Comparison of ENCODE assay signal across 2 cellular contexts in the genomic region with DNA sequence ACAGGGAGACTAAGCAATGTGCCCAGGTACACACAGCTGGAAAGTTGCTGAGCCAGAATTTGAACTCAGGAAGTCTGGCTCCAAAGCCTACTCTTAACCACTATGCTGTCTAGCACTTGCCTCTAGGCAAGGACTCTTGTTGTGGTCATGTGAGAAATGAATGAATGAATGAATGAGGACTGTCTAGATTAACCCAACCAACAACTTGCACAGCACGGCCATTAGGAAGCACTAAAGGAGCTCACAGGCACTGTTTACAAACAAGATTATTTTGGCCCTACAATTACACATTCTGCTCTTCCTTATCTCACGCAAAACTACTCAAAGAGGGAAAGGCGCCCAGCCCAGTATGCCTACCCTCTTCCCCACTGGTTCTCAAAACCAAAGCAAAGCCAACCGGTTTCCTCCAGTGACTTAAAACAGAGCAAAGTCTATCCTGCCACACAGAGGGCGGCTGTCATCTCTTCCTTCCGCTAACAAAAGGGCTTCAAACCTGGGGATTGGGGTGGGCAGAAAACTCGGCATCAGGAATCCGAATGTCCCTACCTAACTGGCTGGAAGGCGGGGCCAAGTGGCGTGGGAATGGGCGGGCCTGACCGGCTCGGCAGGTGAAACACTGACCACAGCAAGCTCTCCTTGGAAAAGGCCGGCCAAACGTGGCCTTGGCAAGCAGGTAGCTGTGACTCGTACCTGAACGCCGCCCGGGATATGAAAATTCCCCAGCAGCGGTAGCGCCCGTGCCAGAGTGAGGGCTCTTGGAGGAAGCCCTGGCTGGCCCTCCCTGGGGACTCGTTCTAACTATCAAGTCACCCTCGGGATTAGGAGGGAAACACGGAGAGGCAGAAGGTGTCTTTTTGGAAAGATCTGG.
TF ChIP-seq lines count a peak whose summit lies in the region.

No MANE protein-coding gene starts in this region.

TF ChIP-seq in WTC11, 78 proteins besides CTCF, POLR2A, EP300 and RAD21:
- TF ChIP-seq CREM (CRISPR knock-in tag; IDR thresholded peaks at IDR 0.05) (0 out of 2 replicates have a peak, but pooled peaks have one; percentile 41), ZNF671 (CRISPR knock-in tag; IDR thresholded peaks at IDR 0.05) (no peak), NR2C2 (CRISPR knock-in tag; IDR thresholded peaks at IDR 0.05) (no peak), PRDM15 (CRISPR knock-in tag; IDR thresholded peaks at IDR 0.05) (peak; percentile 92), ATF6 (CRISPR knock-in tag; IDR thresholded peaks at IDR 0.05) (no peak), FOXK1 (CRISPR knock-in tag; IDR thresholded peaks at IDR 0.05) (peak; percentile 32; the same call in 1 of the 2 replicates), ZNF232 (CRISPR knock-in tag; IDR thresholded peaks at IDR 0.05) (0 out of 2 replicates have a peak, but pooled peaks have one; percentile 39), E2F5 (CRISPR knock-in tag; IDR thresholded peaks at IDR 0.05) (0 out of 2 replicates have a peak, but pooled peaks have one; percentile 23), NR1H2 (CRISPR knock-in tag; IDR thresholded peaks at IDR 0.05) (no peak)
- TF ChIP-seq, protein P1, sequence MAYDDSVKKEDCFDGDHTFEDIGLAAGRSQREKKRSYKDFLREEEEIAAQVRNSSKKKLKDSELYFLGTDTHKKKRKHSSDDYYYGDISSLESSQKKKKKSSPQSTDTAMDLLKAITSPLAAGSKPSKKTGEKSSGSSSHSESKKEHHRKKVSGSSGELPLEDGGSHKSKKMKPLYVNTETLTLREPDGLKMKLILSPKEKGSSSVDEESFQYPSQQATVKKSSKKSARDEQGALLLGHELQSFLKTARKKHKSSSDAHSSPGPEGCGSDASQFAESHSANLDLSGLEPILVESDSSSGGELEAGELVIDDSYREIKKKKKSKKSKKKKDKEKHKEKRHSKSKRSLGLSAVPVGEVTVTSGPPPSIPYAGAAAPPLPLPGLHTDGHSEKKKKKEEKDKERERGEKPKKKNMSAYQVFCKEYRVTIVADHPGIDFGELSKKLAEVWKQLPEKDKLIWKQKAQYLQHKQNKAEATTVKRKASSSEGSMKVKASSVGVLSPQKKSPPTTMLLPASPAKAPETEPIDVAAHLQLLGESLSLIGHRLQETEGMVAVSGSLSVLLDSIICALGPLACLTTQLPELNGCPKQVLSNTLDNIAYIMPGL (CRISPR knock-in tag; IDR thresholded peaks at IDR 0.05): 0 out of 2 replicates have a peak, but pooled peaks have one; percentile 40

TF ChIP-seq in H1, 55 proteins besides CTCF, POLR2A, EP300 and RAD21:
- TF ChIP-seq EGR1 (IDR thresholded peaks at IDR 0.05; ENCODE audit: borderline replicate concordance, low read depth, low read length) (no peak), SP4 (IDR thresholded peaks at IDR 0.05; ENCODE audit: low read length) (no peak), RFX5 (IDR thresholded peaks at IDR 0.05; ENCODE audit: borderline replicate concordance, low read depth, low read length) (no peak), KDM4A (IDR thresholded peaks at IDR 0.05; ENCODE audit: low read depth, low read length, severe bottlenecking) (no peak), CEBPB (IDR thresholded peaks at IDR 0.05; ENCODE audit: low read depth, low read length) (no peak), RBBP5 (IDR thresholded peaks at IDR 0.05; ENCODE audit: borderline replicate concordance, low read depth, low read length) (0 out of 2 replicates have a peak, but pooled peaks have one; percentile 34), ASH2L (IDR thresholded peaks at IDR 0.05; ENCODE audit: low read length) (no peak), GABPA (IDR thresholded peaks at IDR 0.05; ENCODE audit: borderline replicate concordance, insufficient read depth, low read length) (no peak), SAP30 (IDR thresholded peaks at IDR 0.05; ENCODE audit: insufficient read depth, insufficient replicate concordance, low read length) (peak; percentile 42), SP1 (IDR thresholded peaks at IDR 0.05; ENCODE audit: low read depth, low read length) (0 out of 2 replicates have a peak, but pooled peaks have one; percentile 11), SIN3A (conservative IDR thresholded peaks at IDR 0.05 in 1 of 2, IDR thresholded peaks at IDR 0.05 in 1 of 2; ENCODE audit: low read depth in 1 of 2, low read length in 2 of 2) (no peak), CTBP2 (IDR thresholded peaks at IDR 0.05; ENCODE audit: borderline replicate concordance, insufficient read depth, insufficient read length, low read length) (no peak), TAF7 (optimal IDR thresholded peaks at IDR 0.05; ENCODE audit: borderline replicate concordance, low read depth, low read length) (no peak), TBP (IDR thresholded peaks at IDR 0.05; ENCODE audit: low read depth, low read length) (peak; percentile 21; the same call in 1 of the 2 replicates), KDM5A (IDR thresholded peaks at IDR 0.05; ENCODE audit: low read length) (peak; percentile 33; the same call in 1 of the 2 replicates), RXRA (IDR thresholded peaks at IDR 0.05; ENCODE audit: insufficient read depth, low read depth, low read length) (no peak)
- TF ChIP-seq, protein P2, sequence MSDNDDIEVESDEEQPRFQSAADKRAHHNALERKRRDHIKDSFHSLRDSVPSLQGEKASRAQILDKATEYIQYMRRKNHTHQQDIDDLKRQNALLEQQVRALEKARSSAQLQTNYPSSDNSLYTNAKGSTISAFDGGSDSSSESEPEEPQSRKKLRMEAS (IDR thresholded peaks at IDR 0.05): no peak
